In the genomic region with DNA sequence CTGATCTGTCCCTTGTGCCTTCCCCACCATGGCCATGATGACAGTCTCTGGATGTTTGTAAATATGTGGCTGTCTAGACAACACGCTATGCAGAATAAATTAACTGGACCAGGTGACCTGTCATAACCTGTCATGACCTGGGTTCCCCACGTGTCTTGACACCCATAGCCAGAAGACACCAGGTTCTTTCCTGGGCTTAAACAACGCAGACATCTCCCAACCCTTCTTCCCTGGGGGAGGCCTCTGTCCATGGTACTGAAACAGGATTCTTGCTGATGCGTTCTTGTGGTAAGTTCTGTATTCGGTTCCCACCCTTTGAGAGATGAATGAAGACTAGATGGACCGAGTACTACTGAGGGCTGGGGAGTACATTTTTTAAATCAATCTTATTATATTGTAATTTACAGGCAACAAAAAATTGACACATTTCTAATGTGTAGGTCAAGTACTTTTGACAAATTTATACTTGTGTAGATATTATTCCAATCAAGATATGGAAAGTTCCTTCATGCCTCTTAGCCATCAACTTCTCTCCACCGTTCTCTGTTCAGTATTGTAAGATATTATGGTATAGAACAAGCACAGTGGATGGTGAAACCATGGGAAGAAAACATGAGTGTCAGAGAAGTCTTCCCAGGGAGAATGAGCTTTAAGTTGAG, we compare ENCODE assay signal across 10 cellular contexts.
A peak's percentile ranks its signal among the peaks of the same experiment; 100 is the strongest.
DNase-seq lines count a peak whose midpoint lies in the region; ATAC-seq, FAIRE-seq and TF ChIP-seq lines count a peak whose summit lies in the region.
"Had no signal": no experiment of that assay in that cellular context is flagged by ENCODE, and none has a peak within 500 bp of the region (broad histone marks: within the 10 kb centered on the region; RNA-seq: fewer than 3 reads in every experiment).

No MANE protein-coding gene starts in this region.

- H4K20me1 ChIP-seq in K562 (replicated peaks; ENCODE audit: control insufficient read depth, insufficient read depth, low read length) = no peaks in the 10 kb centered on the region

- no peaks in the 10 kb centered on the region for H3K27me3 ChIP-seq in K562 (ENCODE audit: control insufficient read depth in 2 of 2, insufficient read depth in 2 of 2, low read length in 2 of 2)
- peaks cover 0 to 23% of the 10 kb centered on the region in 2 donors for H3K27me3 ChIP-seq in left lung

- POLR2A ChIA-PET in K562 (lab: Yijun Ruan, JAX) = interaction anchor here (0.9 kb wide), 2 partner anchors 191 to 726 kb away, joined by 3 read pairs; no protein-coding TSS in a partner anchor
- POLR2A ChIA-PET in activated CD4-positive, alpha-beta memory T cell treated with anti-CD3 and anti-CD28 coated beads for 36 hours (lab: Charles Lee) = no interaction called here

- H3K27ac Mint-ChIP-seq in activated CD4-positive, alpha-beta memory T cell treated with anti-CD3 and anti-CD28 coated beads for 36 hours = no peak overlapping the region
- H3K27ac Mint-ChIP-seq in T-helper 2 cell treated with Interferon-gamma antibody and Interleukin-4, amounts not matched to agents 5 μg/mL and 100 μg/mL, for 36 hours = no peak overlapping the region
- H3K27ac Mint-ChIP-seq: dendritic cell treated with granulocyte-macrophage colony-stimulating factor and Interleukin-4, amounts not matched to agents 40 ng/mL and 50 ng/mL, for 4 days; mesothelial cell of epicardium had no signal

- no peak for TF ChIP-seq EP300 in K562 (IDR thresholded peaks at IDR 0.05; ENCODE audit: low read length)

- no peak overlapping the region for H3K4me3 Mint-ChIP-seq in activated CD4-positive, alpha-beta memory T cell treated with anti-CD3 and anti-CD28 coated beads for 36 hours
- no peak overlapping the region for H3K4me3 Mint-ChIP-seq in T-helper 2 cell treated with Interferon-gamma antibody and Interleukin-4, amounts not matched to agents 5 μg/mL and 100 μg/mL, for 36 hours
- H3K4me3 Mint-ChIP-seq: dendritic cell treated with granulocyte-macrophage colony-stimulating factor and Interleukin-4, amounts not matched to agents 40 ng/mL and 50 ng/mL, for 4 days; mesothelial cell of epicardium had no signal

- H3K27ac ChIP-seq in K562 (ENCODE audit: extremely low read depth, low read depth, low read length) (no peak overlapping the region), left lung (no peak overlapping the region)

- BruUV-seq in K562 (replicated peaks; lab: Mats Ljungman, UMichigan) = no TSS peak

- no peaks in the 10 kb centered on the region for H3K79me2 ChIP-seq in K562 (ENCODE audit: control insufficient read depth, insufficient read depth, low read length)

- no peak overlapping the region for H3K4me2 ChIP-seq in K562 (ENCODE audit: insufficient read depth, low read length)

- no peak for TF ChIP-seq POLR2A in K562 (conservative IDR thresholded peaks at IDR 0.05)

- no peaks in the 10 kb centered on the region for H3K36me3 Mint-ChIP-seq in activated CD4-positive, alpha-beta memory T cell treated with anti-CD3 and anti-CD28 coated beads for 36 hours
- H3K36me3 Mint-ChIP-seq in T-helper 2 cell treated with Interferon-gamma antibody and Interleukin-4, amounts not matched to agents 5 μg/mL and 100 μg/mL, for 36 hours (ENCODE audit: low read depth) = no peaks in the 10 kb centered on the region
- H3K36me3 Mint-ChIP-seq: mesothelial cell of epicardium had no signal

- no peaks in the 10 kb centered on the region for H3K9me3 ChIP-seq in K562 (replicated peaks; ENCODE audit: control insufficient read depth, insufficient read depth, low read depth, low read length)
- peaks cover 0 to 8% of the 10 kb centered on the region in 2 donors for H3K9me3 ChIP-seq in left lung

- H3K4me1 ChIP-seq in K562 (replicated peaks in 1 of 2; ENCODE audit: control insufficient read depth in 2 of 2, insufficient read depth in 2 of 2, low read length in 2 of 2) = no peaks in the 10 kb centered on the region
- no peaks in the 10 kb centered on the region for H3K4me1 ChIP-seq in left lung

- H3K9me3 Mint-ChIP-seq in activated CD4-positive, alpha-beta memory T cell treated with anti-CD3 and anti-CD28 coated beads for 36 hours = peaks cover 7% of the 10 kb centered on the region
- no peaks in the 10 kb centered on the region for H3K9me3 Mint-ChIP-seq in T-helper 2 cell treated with Interferon-gamma antibody and Interleukin-4, amounts not matched to agents 5 μg/mL and 100 μg/mL, for 36 hours
- H3K9me3 Mint-ChIP-seq: dendritic cell treated with granulocyte-macrophage colony-stimulating factor and Interleukin-4, amounts not matched to agents 40 ng/mL and 50 ng/mL, for 4 days had no signal

- TF ChIP-seq RAD21 in K562 (CRISPR knock-in tag; conservative IDR thresholded peaks at IDR 0.05 in 1 of 2, IDR thresholded peaks at IDR 0.05 in 1 of 2) = no peak

- intact Hi-C loops in K562 (cut with micrococcal nuclease) (no loop called here), left lung (cut with DNase I) (no loop called here)
- intact Hi-C loops in activated CD4-positive, alpha-beta memory T cell treated with anti-CD3 and anti-CD28 coated beads for 36 hours (cut with micrococcal nuclease) = no loop called here

- 3% methylated on average over 7 of the region's 7 CpGs for WGBS in K562 (ENCODE audit: insufficient coverage, low coverage, missing lambda C conversion rate)

- no peak overlapping the region for H3K9ac ChIP-seq in K562 (ENCODE audit: insufficient read depth in 1 of 2, low read depth in 2 of 2, low read length in 2 of 2)

- H3K27me3 Mint-ChIP-seq in activated CD4-positive, alpha-beta memory T cell treated with anti-CD3 and anti-CD28 coated beads for 36 hours = peaks cover 9% of the 10 kb centered on the region
- no peaks in the 10 kb centered on the region for H3K27me3 Mint-ChIP-seq in T-helper 2 cell treated with Interferon-gamma antibody and Interleukin-4, amounts not matched to agents 5 μg/mL and 100 μg/mL, for 36 hours (ENCODE audit: low read depth)

- peak; percentile 86 for FAIRE-seq in K562 (lab: Jason Lieb, UNC)

- H3K4me1 Mint-ChIP-seq in activated CD4-positive, alpha-beta memory T cell treated with anti-CD3 and anti-CD28 coated beads for 36 hours (ENCODE audit: low read depth) = peaks cover 3% of the 10 kb centered on the region
- H3K4me1 Mint-ChIP-seq in T-helper 2 cell treated with Interferon-gamma antibody and Interleukin-4, amounts not matched to agents 5 μg/mL and 100 μg/mL, for 36 hours (ENCODE audit: low read depth) = no peaks in the 10 kb centered on the region

- H3K9me1 ChIP-seq in K562 (ENCODE audit: control insufficient read depth, insufficient read depth, low read length) = no peaks in the 10 kb centered on the region

- ATAC-seq in K562 (no peak), left lung (peak; percentile 57), GM18517 (IDR thresholded peaks at IDR 0.05; ENCODE audit: unreplicated experiment) (no peak)

- TF ChIP-seq CTCF in K562 (IDR thresholded peaks at IDR 0.05 in 2 of 3, conservative IDR thresholded peaks at IDR 0.05 in 1 of 3; ENCODE audit: insufficient read depth in 2 of 3, low read depth in 1 of 3, low read length in 3 of 3) (no peak), left lung (IDR thresholded peaks at IDR 0.05) (no peak)

- no peak overlapping the region for H2AFZ ChIP-seq in K562 (ENCODE audit: low read depth, low read length)

- CTCF ChIA-PET in K562 (lab: Yijun Ruan, JAX; ENCODE audit: low intra/inter-chr PET ratio) = no interaction called here
- CTCF ChIA-PET in activated CD4-positive, alpha-beta memory T cell treated with anti-CD3 and anti-CD28 coated beads for 36 hours (lab: Charles Lee) = no interaction called here

- DNase-seq in EH (ENCODE audit: low read depth) (peak; percentile 57), HuH-7 (ENCODE audit: low spot score) (peak; percentile 40), K562 (ENCODE audit: extremely low read depth in 1 of 4, low spot score in 3 of 4) (peak; percentile 36 to 50 (median 43)), left lung (no peak), activated T-cell treated with anti-CD3 and anti-CD28 coated beads for 4 hours (no peak)
- no peak for DNase-seq in activated CD4-positive, alpha-beta memory T cell treated with anti-CD3 and anti-CD28 coated beads for 36 hours
- DNase-seq in T-helper 2 cell treated with Interferon-gamma antibody and Interleukin-4, amounts not matched to agents 5 μg/mL and 100 μg/mL, for 36 hours (ENCODE audit: low spot score) = no peak

- no peak overlapping the region for H3K4me3 ChIP-seq in K562
- H3K4me3 ChIP-seq in left lung = no peak overlapping the region

- in situ Hi-C loops in K562 (cut with MboI) = no loop called here

- no peaks in the 10 kb centered on the region for H3K36me3 ChIP-seq in K562 (ENCODE audit: control insufficient read depth, insufficient read depth, low read length)
- H3K36me3 ChIP-seq in left lung = no peaks in the 10 kb centered on the region

TF ChIP-seq in K562, 482 proteins besides CTCF, POLR2A, EP300 and RAD21 (continues in another document):
- TF ChIP-seq TCFL5 (CRISPR knock-in tag; conservative IDR thresholded peaks at IDR 0.05) (no peak), TAF7 (tag; IDR thresholded peaks at IDR 0.05) (no peak), TRIM28 (IDR thresholded peaks at IDR 0.05) (no peak), TEAD2 (tag; IDR thresholded peaks at IDR 0.05) (0 out of 2 replicates have a peak, but pooled peaks have one; percentile 7), ZBTB8A (IDR thresholded peaks at IDR 0.05; ENCODE audit: partially characterized antibody) (no peak)
- TF ChIP-seq, protein P1, sequence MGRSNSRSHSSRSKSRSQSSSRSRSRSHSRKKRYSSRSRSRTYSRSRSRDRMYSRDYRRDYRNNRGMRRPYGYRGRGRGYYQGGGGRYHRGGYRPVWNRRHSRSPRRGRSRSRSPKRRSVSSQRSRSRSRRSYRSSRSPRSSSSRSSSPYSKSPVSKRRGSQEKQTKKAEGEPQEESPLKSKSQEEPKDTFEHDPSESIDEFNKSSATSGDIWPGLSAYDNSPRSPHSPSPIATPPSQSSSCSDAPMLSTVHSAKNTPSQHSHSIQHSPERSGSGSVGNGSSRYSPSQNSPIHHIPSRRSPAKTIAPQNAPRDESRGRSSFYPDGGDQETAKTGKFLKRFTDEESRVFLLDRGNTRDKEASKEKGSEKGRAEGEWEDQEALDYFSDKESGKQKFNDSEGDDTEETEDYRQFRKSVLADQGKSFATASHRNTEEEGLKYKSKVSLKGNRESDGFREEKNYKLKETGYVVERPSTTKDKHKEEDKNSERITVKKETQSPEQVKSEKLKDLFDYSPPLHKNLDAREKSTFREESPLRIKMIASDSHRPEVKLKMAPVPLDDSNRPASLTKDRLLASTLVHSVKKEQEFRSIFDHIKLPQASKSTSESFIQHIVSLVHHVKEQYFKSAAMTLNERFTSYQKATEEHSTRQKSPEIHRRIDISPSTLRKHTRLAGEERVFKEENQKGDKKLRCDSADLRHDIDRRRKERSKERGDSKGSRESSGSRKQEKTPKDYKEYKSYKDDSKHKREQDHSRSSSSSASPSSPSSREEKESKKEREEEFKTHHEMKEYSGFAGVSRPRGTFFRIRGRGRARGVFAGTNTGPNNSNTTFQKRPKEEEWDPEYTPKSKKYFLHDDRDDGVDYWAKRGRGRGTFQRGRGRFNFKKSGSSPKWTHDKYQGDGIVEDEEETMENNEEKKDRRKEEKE (IDR thresholded peaks at IDR 0.05; ENCODE audit: borderline replicate concordance in 1 of 2, control insufficient read depth in 1 of 2, low read depth in 2 of 2, low read length in 1 of 2) = no peak

Comparison
In these comparisons a context has a peak if more than half of its experiments do, and no peak if none do; other contexts are left out.
1. DNase-seq: peak in EH (single experiment), HuH-7 (single experiment) and K562 (4 of 4); none in left lung (0 of 2), activated CD4-positive, alpha-beta memory T cell treated with anti-CD3 and anti-CD28 coated beads for 36 hours (single experiment), T-helper 2 cell treated with Interferon-gamma antibody and Interleukin-4, amounts not matched to agents 5 μg/mL and 100 μg/mL, for 36 hours (single experiment) and activated T-cell treated with anti-CD3 and anti-CD28 coated beads for 4 hours (single experiment).